ENCODE assay signal across 9 cellular contexts in the genomic region with DNA sequence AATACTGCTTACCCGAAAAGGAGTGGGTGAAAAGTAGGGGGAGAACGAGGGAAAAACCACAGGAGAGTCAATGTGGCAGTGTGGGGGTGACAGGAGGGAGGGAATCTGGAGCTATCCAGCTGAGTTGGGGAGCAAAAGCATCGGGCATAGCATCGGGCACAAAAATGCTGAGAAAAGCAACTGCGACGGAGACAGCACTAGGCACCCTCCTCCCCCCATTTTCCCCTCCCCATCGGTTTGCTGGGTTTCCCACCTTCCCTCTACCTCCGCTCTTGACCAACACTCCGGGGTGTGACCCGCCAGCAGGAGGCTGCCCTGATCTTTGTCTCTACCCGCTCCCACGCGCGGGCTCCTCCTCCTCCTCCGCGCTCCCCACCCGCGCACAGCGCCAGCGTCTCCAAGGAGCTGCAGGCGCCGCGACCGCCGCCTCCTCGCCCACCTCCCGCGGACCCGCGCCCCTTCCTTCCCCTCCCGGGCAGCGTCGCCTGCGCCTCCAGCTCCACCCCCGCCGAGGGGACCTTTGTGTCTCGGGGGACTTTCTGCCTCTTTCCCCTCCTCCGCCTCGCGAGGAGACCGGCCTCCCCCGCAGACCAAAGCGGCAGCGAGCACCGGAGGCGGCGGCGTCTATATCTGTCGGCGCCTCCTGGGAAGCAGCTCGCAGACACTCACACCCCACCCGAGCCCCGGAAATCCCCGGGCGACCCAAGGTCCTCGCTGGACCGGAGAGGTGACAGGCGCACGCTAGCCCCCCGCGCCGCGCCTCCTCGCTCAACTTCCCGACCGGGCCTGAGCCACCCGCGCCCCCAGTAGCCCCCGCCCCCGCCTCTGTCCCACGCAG. TPM values are rescaled to one million over a fixed set of nuclear protein-coding genes. Genes with fewer than 3 reads are reported as not detected.
DNase-seq lines count a peak whose midpoint lies in the region; ATAC-seq, FAIRE-seq and TF ChIP-seq lines count a peak whose summit lies in the region.
"Had no signal": no experiment of that assay in that cellular context is flagged by ENCODE, and none has a peak within 500 bp of the region (broad histone marks: within the 10 kb centered on the region; RNA-seq: fewer than 3 reads in every experiment).

No MANE protein-coding gene starts in this region.

- H3K4me1 ChIP-seq in endothelial cell of umbilical vein (ENCODE audit: control insufficient read depth, extremely low read depth, insufficient read depth, low read length) (peaks cover 44% of the 10 kb centered on the region), mucosa of descending colon (ENCODE audit: low read depth) (peaks cover 25% of the 10 kb centered on the region)

- in situ Hi-C loops in ACHN (cut with HindIII; ENCODE audit: low pct_ligation_motif_present, low pct_unique_long_range_greater_than_20kb, low sequenced_read_pairs): no loop called here

- BruUV-seq in endothelial cell of umbilical vein (replicated peaks; lab: Mats Ljungman, UMichigan): no TSS peak

- peak overlapping the region; percentile 77 to 98 (median 80) for H3K4me3 ChIP-seq in endothelial cell of umbilical vein (replicated peaks in 1 of 3; ENCODE audit: insufficient read depth in 1 of 3, low read depth in 1 of 3, low read length in 3 of 3)
- H3K4me3 ChIP-seq in mucosa of descending colon: peak overlapping the region; percentile 93

- H4K20me1 ChIP-seq in endothelial cell of umbilical vein (replicated peaks; ENCODE audit: control insufficient read depth, extremely low read depth, insufficient read depth, low read length): no peaks in the 10 kb centered on the region

- ATAC-seq in HG03025 (IDR thresholded peaks at IDR 0.05; ENCODE audit: low FRiP score, unreplicated experiment): peak; percentile 44
- ATAC-seq in mucosa of descending colon: peak; percentile 69

- H3K36me3 ChIP-seq in endothelial cell of umbilical vein (ENCODE audit: control insufficient read depth in 2 of 2, extremely low read depth in 1 of 2, insufficient read depth in 2 of 2, low read length in 2 of 2): no peaks in the 10 kb centered on the region
- H3K36me3 ChIP-seq in mucosa of descending colon (ENCODE audit: low read depth): no peaks in the 10 kb centered on the region

- H3K27me3 ChIP-seq in endothelial cell of umbilical vein (ENCODE audit: control insufficient read depth in 2 of 2, insufficient read depth in 2 of 2, low read length in 2 of 2): no peaks in the 10 kb centered on the region

- TF ChIP-seq CTCF in endothelial cell of umbilical vein (IDR thresholded peaks at IDR 0.05; ENCODE audit: extremely low read depth in 1 of 2, insufficient read depth in 1 of 2, low read depth in 1 of 2, low read length in 2 of 2) (peak in 1 of 2 donors; percentile 32), mucosa of descending colon (IDR thresholded peaks at IDR 0.05) (no peak)

- peak; percentile 70 for FAIRE-seq in GM18507 (lab: Jason Lieb, UNC)
- FAIRE-seq in endothelial cell of umbilical vein (lab: Jason Lieb, UNC): peak; percentile 38
- FAIRE-seq: TTC549 had no signal

- H3K79me2 ChIP-seq in endothelial cell of umbilical vein (ENCODE audit: control insufficient read depth, insufficient read depth, low read length): peaks cover 65% of the 10 kb centered on the region

- CTCF ChIA-PET in endothelial cell of umbilical vein (lab: Charles Lee): interaction anchor here (0.8 to 7.9 kb wide), 14 partner anchors 10 to 194 kb away, joined by 3 to 66 read pairs (median 6); no protein-coding TSS in a partner anchor

- peak overlapping the region; percentile 99 for H3K4me2 ChIP-seq in endothelial cell of umbilical vein (ENCODE audit: insufficient read depth, low read length)

- POLR2A ChIA-PET in endothelial cell of umbilical vein (lab: Charles Lee): interaction anchor here (0.7 to 5.9 kb wide), 13 partner anchors 9 to 213 kb away, joined by 3 to 85 read pairs (median 3); a partner anchor contains a TSS

- H3K9me1 ChIP-seq in endothelial cell of umbilical vein (replicated peaks; ENCODE audit: control insufficient read depth, extremely low read depth, insufficient read depth, low read length): no peaks in the 10 kb centered on the region

- intact Hi-C loops in endothelial cell of umbilical vein (cut with micrococcal nuclease) (loop anchor here (5.0 kb wide), 2 partner anchors 107 to 137 kb away; no protein-coding TSS in a partner anchor), mucosa of descending colon (cut with DNase I, micrococcal nuclease) (no loop called here)

- H2AFZ ChIP-seq in endothelial cell of umbilical vein (ENCODE audit: low read depth, low read length): no peak overlapping the region

- peak; percentile 68 for DNase-seq in ACHN
- DNase-seq in GM18507 (ENCODE audit: extremely low spot score, insufficient read length, low read depth): peak; percentile 39
- peak; percentile 88 for DNase-seq in NCI-H69 (lab: John Stamatoyannopoulos, UW)
- peak; percentile 86 for DNase-seq in activated CD8-positive, alpha-beta memory T cell treated with anti-CD3 and anti-CD28 coated beads, Interleukin-2, amount 50 U/mL, for 48 hours
- peak; percentile 77 for DNase-seq in endothelial cell of umbilical vein (ENCODE audit: low read depth, low spot score)
- peak; percentile 77 to 89 (median 84) for DNase-seq in mucosa of descending colon
- peak; percentile 78 for DNase-seq in stimulated activated CD8-positive, alpha-beta memory T cell treated with anti-CD3 and anti-CD28 coated beads, Interleukin-4, amount 100 ng/mL, for 48 hours

- H3K9ac ChIP-seq in endothelial cell of umbilical vein (replicated peaks; ENCODE audit: extremely low read depth, insufficient read depth, low read length): peak overlapping the region; percentile 99

- dilution Hi-C loops in endothelial cell of umbilical vein (cut with MboI; ENCODE audit: extremely low pct_ligation_motif_present, low sequenced_read_pairs): no loop called here

- peak overlapping the region; percentile 94 for H3K27ac ChIP-seq in endothelial cell of umbilical vein (ENCODE audit: insufficient read depth, low read depth, low read length)

- TF ChIP-seq POLR2A in endothelial cell of umbilical vein (IDR thresholded peaks at IDR 0.05; ENCODE audit: low read depth, low read length): peak; percentile 96

- no peaks in the 10 kb centered on the region for H3K9me3 ChIP-seq in endothelial cell of umbilical vein (replicated peaks; ENCODE audit: control insufficient read depth, insufficient read depth, low read length)
- H3K9me3 ChIP-seq in mucosa of descending colon: no peaks in the 10 kb centered on the region

TF ChIP-seq in endothelial cell of umbilical vein, 7 proteins besides CTCF, POLR2A, EP300 and RAD21:
- TF ChIP-seq FOS (IDR thresholded peaks at IDR 0.05; ENCODE audit: borderline replicate concordance, insufficient read depth, low read length) (no peak), POLR2AphosphoS5 (IDR thresholded peaks at IDR 0.05; ENCODE audit: insufficient read depth, low read depth, low read length) (peak; percentile 97)

RNA-seq across cellular contexts. Expression of a gene that starts 0.9 kb away (rescaled TPM):
- 176 and 193 TPM in 2 replicates for total RNA-seq in endothelial cell of umbilical vein
- 53.6 and 61.1 TPM in 2 replicates for polyA plus RNA-seq in endothelial cell of umbilical vein
- 62.9 and 67.5 TPM in 2 replicates for polyA plus RNA-seq in endothelial cell of umbilical vein (2011; cell fraction: cytosol; rRNA removed)
- polyA plus RNA-seq in endothelial cell of umbilical vein (2011; cell fraction: nucleus; rRNA removed): 180 and 190 TPM in 2 replicates
- polyA plus RNA-seq in endothelial cell of umbilical vein (2012): 76.5 and 115 TPM in 2 replicates
- 302 and 356 TPM in 2 replicates for polyA minus RNA-seq in endothelial cell of umbilical vein
- 32.8 TPM for polyA minus RNA-seq in endothelial cell of umbilical vein (2011; cell fraction: cytosol; rRNA and poly(A)+ RNA removed)
- polyA minus RNA-seq in endothelial cell of umbilical vein (2011; cell fraction: nucleus; rRNA and poly(A)+ RNA removed): 1,081 and 1,155 TPM in 2 replicates
- total RNA-seq in mucosa of descending colon: 10 to 100 TPM; 19.5 to 43.5 (median 24.0) TPM

Comparison
In these comparisons a context has a peak if more than half of its experiments do, and no peak if none do; other contexts are left out.
1. Peak in every context shown above with its lines: DNase-seq, ATAC-seq, H3K4me3 ChIP-seq and H3K27ac ChIP-seq.